17 cellular contexts compared by ENCODE assay signal in the genomic region with DNA sequence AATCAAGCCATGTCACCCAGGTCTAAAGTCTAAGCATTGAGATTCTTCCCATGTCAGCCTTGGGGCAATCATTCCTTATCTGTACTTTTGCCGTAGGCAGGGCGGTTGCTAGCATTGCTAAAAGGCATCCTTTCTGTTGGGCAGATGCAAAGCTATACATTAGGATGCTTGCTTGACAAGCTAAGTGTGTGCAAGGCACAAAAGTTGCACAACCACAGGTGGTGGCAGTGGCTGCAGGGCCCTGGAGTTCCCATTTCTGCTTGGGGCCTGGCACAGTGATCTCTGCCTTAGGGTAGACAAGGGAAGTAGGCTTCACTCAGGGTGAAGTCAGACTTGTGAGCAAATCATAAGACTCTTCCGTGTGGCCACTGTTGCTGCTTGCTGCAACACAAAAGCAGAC. TPM values are rescaled to one million over a fixed set of nuclear protein-coding genes. Genes with fewer than 3 reads are reported as not detected.
DNase-seq lines count a peak whose midpoint lies in the region; ATAC-seq and TF ChIP-seq lines count a peak whose summit lies in the region.
"Had no signal": no experiment of that assay in that cellular context is flagged by ENCODE, and none has a peak within 500 bp of the region (broad histone marks: within the 10 kb centered on the region; RNA-seq: fewer than 3 reads in every experiment).

No MANE protein-coding gene starts in this region.

- no peaks in the 10 kb centered on the region for H3K36me3 ChIP-seq in A673 (ENCODE audit: insufficient read depth, low read length, poor library complexity, severe bottlenecking)
- H3K36me3 ChIP-seq: vagina had no signal

- no peaks in the 10 kb centered on the region for H3K4me1 ChIP-seq in A673 (ENCODE audit: insufficient read depth, low read length, poor library complexity, severe bottlenecking)

- CTCF ChIA-PET in A673 (lab: Charles Lee) = no interaction called here

- H3K9me3 ChIP-seq in A673 (ENCODE audit: low read depth, low read length, poor library complexity, severe bottlenecking) = no peaks in the 10 kb centered on the region
- H3K9me3 ChIP-seq: vagina had no signal

- ATAC-seq in left ventricle myocardium superior (peak; percentile 39), SK-N-SH treated with all-trans-retinoic acid at 6 μM for 48 hours (no peak)
- no peak for ATAC-seq in stimulated activated naive CD8-positive, alpha-beta T cell treated with anti-CD3 and anti-CD28 coated beads, Interleukin-15, Interleukin-2, amounts not matched to agents 100 U/mL and 50 U/mL, for 24 hours
- ATAC-seq: activated T-cell treated with anti-CD3 and anti-CD28 coated beads, Interleukin-2, amount 50 U/mL, for 4 hours; HCT116 had no signal

- POLR2A ChIA-PET in A673 (lab: Charles Lee; ENCODE audit: low non-redundant PET) = no interaction called here

- DNase-seq in GF-D8 (lab: John Stamatoyannopoulos, UW) = peak; percentile 55
- DNase-seq in NOMO-1 treated with dmso at 0.1 percent for 144 hours (lab: John Stamatoyannopoulos, UW; ENCODE audit: unreplicated experiment) = peak; percentile 97
- DNase-seq in left ventricle myocardium superior = no peak
- DNase-seq in posterior vena cava (ENCODE audit: low spot score) = peak; percentile 82
- DNase-seq in activated T-cell treated with anti-CD3 and anti-CD28 coated beads, Interleukin-2, amount 50 U/mL, for 1 hour = no peak
- DNase-seq in stimulated activated naive CD8-positive, alpha-beta T cell treated with anti-CD3 and anti-CD28 coated beads, Interleukin-15, Interleukin-2, amounts not matched to agents 100 U/mL and 50 U/mL, for 24 hours = no peak
- DNase-seq in A673 (ENCODE audit: low spot score) = no peak
- DNase-seq: activated CD4-positive, alpha-beta memory T cell treated with anti-CD3 and anti-CD28 coated beads, Interleukin-2, amount 10 ng/mL, durations not matched to agents 7 days and 5 days; activated T-cell treated with anti-CD3 and anti-CD28 coated beads, Interleukin-2, amount 50 U/mL, for 4 hours; Calu3; kidney; T-helper 1 cell had no signal

- H3K27me3 ChIP-seq in A673 (replicated peaks; ENCODE audit: insufficient read depth, low read depth, low read length, poor library complexity) = no peaks in the 10 kb centered on the region
- H3K27me3 ChIP-seq: vagina had no signal

- intact Hi-C loops in left ventricle myocardium superior (cut with micrococcal nuclease) (no loop called here), posterior vena cava (cut with DNase I) (no loop called here), A673 (cut with micrococcal nuclease; ENCODE audit: unreplicated experiment) (no loop called here)

- no TSS peak for BruUV-seq in A673 (replicated peaks; lab: Mats Ljungman, UMichigan)

- H3K27ac ChIP-seq in A673 (ENCODE audit: low read depth, low read length, poor library complexity, severe bottlenecking) = no peak overlapping the region
- H3K27ac ChIP-seq: RWPE1, vagina had no signal

- H3K4me3 ChIP-seq in A673 (ENCODE audit: low read depth, low read length, poor library complexity, severe bottlenecking) = no peak overlapping the region
- H3K4me3 ChIP-seq: vagina had no signal

- no peak for TF ChIP-seq CTCF in A673 (conservative IDR thresholded peaks at IDR 0.05; ENCODE audit: low read depth, low read length)

TF ChIP-seq in SK-N-SH treated with all-trans-retinoic acid at 6 μM for 48 hours, 23 proteins besides CTCF, POLR2A, EP300 and RAD21:
- TF ChIP-seq OSR1 (CRISPR knock-in tag; IDR thresholded peaks at IDR 0.05) (no peak), ZNF565 (CRISPR knock-in tag; conservative IDR thresholded peaks at IDR 0.05; ENCODE audit: low read depth) (no peak), ESRRG (CRISPR knock-in tag; IDR thresholded peaks at IDR 0.05) (no peak), TCF4 (CRISPR knock-in tag; IDR thresholded peaks at IDR 0.05; ENCODE audit: borderline replicate concordance) (no peak), ZNF70 (CRISPR knock-in tag; IDR thresholded peaks at IDR 0.05) (no peak), ZNF8 (CRISPR knock-in tag; IDR thresholded peaks at IDR 0.05) (no peak), RARB (CRISPR knock-in tag; IDR thresholded peaks at IDR 0.05) (no peak), CSDC2 (CRISPR knock-in tag; IDR thresholded peaks at IDR 0.05) (no peak), GLIS3 (CRISPR knock-in tag; IDR thresholded peaks at IDR 0.05) (no peak), SNAI2 (CRISPR knock-in tag; IDR thresholded peaks at IDR 0.05) (no peak), ZFP3 (CRISPR knock-in tag; IDR thresholded peaks at IDR 0.05) (no peak)
- TF ChIP-seq, protein P1, sequence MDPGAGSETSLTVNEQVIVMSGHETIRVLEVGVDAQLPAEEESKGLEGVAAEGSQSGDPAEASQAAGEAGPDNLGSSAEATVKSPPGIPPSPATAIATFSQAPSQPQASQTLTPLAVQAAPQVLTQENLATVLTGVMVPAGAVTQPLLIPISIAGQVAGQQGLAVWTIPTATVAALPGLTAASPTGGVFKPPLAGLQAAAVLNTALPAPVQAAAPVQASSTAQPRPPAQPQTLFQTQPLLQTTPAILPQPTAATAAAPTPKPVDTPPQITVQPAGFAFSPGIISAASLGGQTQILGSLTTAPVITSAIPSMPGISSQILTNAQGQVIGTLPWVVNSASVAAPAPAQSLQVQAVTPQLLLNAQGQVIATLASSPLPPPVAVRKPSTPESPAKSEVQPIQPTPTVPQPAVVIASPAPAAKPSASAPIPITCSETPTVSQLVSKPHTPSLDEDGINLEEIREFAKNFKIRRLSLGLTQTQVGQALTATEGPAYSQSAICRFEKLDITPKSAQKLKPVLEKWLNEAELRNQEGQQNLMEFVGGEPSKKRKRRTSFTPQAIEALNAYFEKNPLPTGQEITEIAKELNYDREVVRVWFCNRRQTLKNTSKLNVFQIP (CRISPR knock-in tag; IDR thresholded peaks at IDR 0.05; ENCODE audit: borderline replicate concordance, low read depth) = no peak
- TF ChIP-seq, protein P2, sequence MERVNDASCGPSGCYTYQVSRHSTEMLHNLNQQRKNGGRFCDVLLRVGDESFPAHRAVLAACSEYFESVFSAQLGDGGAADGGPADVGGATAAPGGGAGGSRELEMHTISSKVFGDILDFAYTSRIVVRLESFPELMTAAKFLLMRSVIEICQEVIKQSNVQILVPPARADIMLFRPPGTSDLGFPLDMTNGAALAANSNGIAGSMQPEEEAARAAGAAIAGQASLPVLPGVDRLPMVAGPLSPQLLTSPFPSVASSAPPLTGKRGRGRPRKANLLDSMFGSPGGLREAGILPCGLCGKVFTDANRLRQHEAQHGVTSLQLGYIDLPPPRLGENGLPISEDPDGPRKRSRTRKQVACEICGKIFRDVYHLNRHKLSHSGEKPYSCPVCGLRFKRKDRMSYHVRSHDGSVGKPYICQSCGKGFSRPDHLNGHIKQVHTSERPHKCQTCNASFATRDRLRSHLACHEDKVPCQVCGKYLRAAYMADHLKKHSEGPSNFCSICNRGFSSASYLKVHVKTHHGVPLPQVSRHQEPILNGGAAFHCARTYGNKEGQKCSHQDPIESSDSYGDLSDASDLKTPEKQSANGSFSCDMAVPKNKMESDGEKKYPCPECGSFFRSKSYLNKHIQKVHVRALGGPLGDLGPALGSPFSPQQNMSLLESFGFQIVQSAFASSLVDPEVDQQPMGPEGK (CRISPR knock-in tag; IDR thresholded peaks at IDR 0.05; ENCODE audit: borderline replicate concordance) = no peak
- TF ChIP-seq, protein P3, sequence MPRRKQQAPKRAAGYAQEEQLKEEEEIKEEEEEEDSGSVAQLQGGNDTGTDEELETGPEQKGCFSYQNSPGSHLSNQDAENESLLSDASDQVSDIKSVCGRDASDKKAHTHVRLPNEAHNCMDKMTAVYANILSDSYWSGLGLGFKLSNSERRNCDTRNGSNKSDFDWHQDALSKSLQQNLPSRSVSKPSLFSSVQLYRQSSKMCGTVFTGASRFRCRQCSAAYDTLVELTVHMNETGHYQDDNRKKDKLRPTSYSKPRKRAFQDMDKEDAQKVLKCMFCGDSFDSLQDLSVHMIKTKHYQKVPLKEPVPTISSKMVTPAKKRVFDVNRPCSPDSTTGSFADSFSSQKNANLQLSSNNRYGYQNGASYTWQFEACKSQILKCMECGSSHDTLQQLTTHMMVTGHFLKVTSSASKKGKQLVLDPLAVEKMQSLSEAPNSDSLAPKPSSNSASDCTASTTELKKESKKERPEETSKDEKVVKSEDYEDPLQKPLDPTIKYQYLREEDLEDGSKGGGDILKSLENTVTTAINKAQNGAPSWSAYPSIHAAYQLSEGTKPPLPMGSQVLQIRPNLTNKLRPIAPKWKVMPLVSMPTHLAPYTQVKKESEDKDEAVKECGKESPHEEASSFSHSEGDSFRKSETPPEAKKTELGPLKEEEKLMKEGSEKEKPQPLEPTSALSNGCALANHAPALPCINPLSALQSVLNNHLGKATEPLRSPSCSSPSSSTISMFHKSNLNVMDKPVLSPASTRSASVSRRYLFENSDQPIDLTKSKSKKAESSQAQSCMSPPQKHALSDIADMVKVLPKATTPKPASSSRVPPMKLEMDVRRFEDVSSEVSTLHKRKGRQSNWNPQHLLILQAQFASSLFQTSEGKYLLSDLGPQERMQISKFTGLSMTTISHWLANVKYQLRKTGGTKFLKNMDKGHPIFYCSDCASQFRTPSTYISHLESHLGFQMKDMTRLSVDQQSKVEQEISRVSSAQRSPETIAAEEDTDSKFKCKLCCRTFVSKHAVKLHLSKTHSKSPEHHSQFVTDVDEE (CRISPR knock-in tag; IDR thresholded peaks at IDR 0.05) = no peak

RNA-seq across cellular contexts. Expression of a gene that starts 12.5 kb away (rescaled TPM):
- 0.77 TPM for total RNA-seq in left ventricle myocardium superior
- 1 to 10 TPM; 8.0 to 9.7 TPM for total RNA-seq in posterior vena cava
- 0.24 and 0.26 TPM in 2 replicates for total RNA-seq in A673 (2021)

RNA-seq across cellular contexts. Expression of a gene that starts 20.9 kb away (rescaled TPM):
- total RNA-seq in left ventricle myocardium superior (0.32 TPM), posterior vena cava (1 to 10 TPM in 1 of 2 donors, under 1 TPM in 1; 0.79 to 1.4 TPM), A673 (2021) (0.73 and 1.1 TPM in 2 replicates)
- total RNA-seq: HT-29 had no signal

RNA-seq across cellular contexts. Expression of a gene that starts 57.3 kb away (rescaled TPM):
- not detected for total RNA-seq in left ventricle myocardium superior
- total RNA-seq in posterior vena cava = not detected
- total RNA-seq in A673 (2021) = not detected in 2 replicates
- total RNA-seq: activated CD4-positive, alpha-beta memory T cell treated with anti-CD3 and anti-CD28 coated beads, Interleukin-2, amount 10 ng/mL, durations not matched to agents 7 days and 5 days; activated T-cell treated with anti-CD3 and anti-CD28 coated beads, Interleukin-2, amount 50 U/mL, for 4 hours; Calu3; HT-29; kidney; vagina had no signal

Comparison
In these comparisons a context has a peak if more than half of its experiments do, and no peak if none do; other contexts are left out.
1. DNase-seq: peak in GF-D8 (single experiment), NOMO-1 treated with dmso at 0.1 percent for 144 hours (single experiment) and posterior vena cava (single experiment); none in left ventricle myocardium superior (single experiment), activated T-cell treated with anti-CD3 and anti-CD28 coated beads, Interleukin-2, amount 50 U/mL, for 1 hour (single experiment), stimulated activated naive CD8-positive, alpha-beta T cell treated with anti-CD3 and anti-CD28 coated beads, Interleukin-15, Interleukin-2, amounts not matched to agents 100 U/mL and 50 U/mL, for 24 hours (single experiment) and A673 (single experiment).